ENCODE assay signal across 20 cellular contexts in the genomic region with DNA sequence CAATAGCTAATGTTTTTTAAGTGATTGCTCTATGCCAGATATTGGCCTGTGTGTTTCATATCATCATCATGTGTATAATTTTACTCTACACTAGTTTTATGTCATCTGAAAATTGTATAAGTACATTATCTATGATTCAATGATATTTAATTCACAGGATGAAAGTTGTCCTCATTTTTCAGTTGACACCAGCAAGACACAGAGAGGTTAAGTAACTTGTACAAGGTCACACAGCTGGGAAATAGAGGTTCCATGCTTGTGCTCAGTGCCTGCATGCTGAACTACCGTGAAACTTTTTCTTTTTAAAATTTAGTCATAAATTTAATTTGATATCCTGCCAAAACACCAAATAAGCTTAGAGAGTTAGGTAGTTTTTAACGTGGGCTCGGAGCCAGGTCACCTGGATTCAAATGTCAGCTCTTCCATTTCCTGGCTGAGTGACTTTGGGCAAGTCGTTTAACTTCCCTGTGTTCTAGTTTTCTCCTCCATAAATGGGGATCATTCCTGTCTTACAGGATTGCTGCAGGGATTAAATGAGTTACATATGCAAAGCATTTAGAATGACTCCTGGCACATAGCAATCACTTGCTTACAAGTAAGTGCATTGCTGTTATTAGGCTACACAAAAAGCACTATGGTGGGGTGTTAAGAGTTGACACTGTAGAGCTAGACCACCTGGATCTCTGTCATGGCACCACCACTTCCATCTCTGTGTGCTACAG.
DNase-seq lines count a peak whose midpoint lies in the region; ATAC-seq and TF ChIP-seq lines count a peak whose summit lies in the region.
"Had no signal": no experiment of that assay in that cellular context is flagged by ENCODE, and none has a peak within 500 bp of the region (broad histone marks: within the 10 kb centered on the region; RNA-seq: fewer than 3 reads in every experiment).

No MANE protein-coding gene starts in this region.

- no peak for DNase-seq in activated CD4-positive, alpha-beta T cell treated with anti-CD3 and anti-CD28 coated beads for 36 hours
- no peak for DNase-seq in activated CD4-positive, alpha-beta T cell treated with anti-CD3 and anti-CD28 coated beads, Interleukin-2, amount 50 U/mL, for 4 hours
- DNase-seq in colonic mucosa (no peak), smooth muscle cell (lab: John Stamatoyannopoulos, UW; ENCODE audit: unreplicated experiment) (no peak), NCI-H2227 treated with DMSO at 0.1 percent for 48 hours (lab: John Stamatoyannopoulos, UW) (no peak), NCI-H774 (lab: John Stamatoyannopoulos, UW) (no peak)
- no peak for DNase-seq in stimulated activated naive CD4-positive, alpha-beta T cell treated with Interleukin-2 at 50 U/mL for 16 hours (lab: John Stamatoyannopoulos, UW)
- DNase-seq: C1 segment of cervical spinal cord; DMS53; effector CD4-positive, alpha-beta T cell; NCI-H1105; NCI-H2171; stimulated activated CD4-positive, alpha-beta T cell treated with anti-CD3 and anti-CD28 coated beads, Interleukin-4, amount 100 ng/mL, for 4 hours; SW 1271; upper lobe of left lung had no signal

- H3F3A ChIP-seq in smooth muscle cell (ENCODE audit: low read depth), result peaks cover 12% of the 10 kb centered on the region

- peaks cover 2% of the 10 kb centered on the region for H3K9me3 Mint-ChIP-seq in activated CD4-positive, alpha-beta T cell treated with anti-CD3 and anti-CD28 coated beads for 36 hours (ENCODE audit: low read depth)

- peak overlapping the region; percentile 95 for H3K27ac Mint-ChIP-seq in activated CD4-positive, alpha-beta T cell treated with anti-CD3 and anti-CD28 coated beads for 36 hours

- no peak for TF ChIP-seq CTCF in OCI-LY3 (IDR thresholded peaks at IDR 0.05; ENCODE audit: low read depth, low read length)
- TF ChIP-seq CTCF in colonic mucosa (IDR thresholded peaks at IDR 0.05), result no peak
- TF ChIP-seq CTCF in smooth muscle cell (IDR thresholded peaks at IDR 0.05; ENCODE audit: borderline replicate concordance, insufficient read depth, poor library complexity, severe bottlenecking), result no peak

- WGBS in smooth muscle cell (ENCODE audit: low lambda C conversion rate), result 82% methylated on average over 4 of the region's 4 CpGs

- H3K27ac ChIP-seq in OCI-LY3 (ENCODE audit: low read length) (peak overlapping the region; percentile 97), colonic mucosa (peak overlapping the region; percentile 7), smooth muscle cell (ENCODE audit: low read depth) (peak overlapping the region; percentile 39)
- H3K27ac ChIP-seq: 22Rv1, hepatocyte, KMS-11, VCaP had no signal

- H3K79me2 ChIP-seq in OCI-LY3 (ENCODE audit: low read length) (peaks cover 67% of the 10 kb centered on the region), smooth muscle cell (ENCODE audit: low read depth) (peaks cover 64% of the 10 kb centered on the region)

- ATAC-seq in activated CD4-positive, alpha-beta T cell treated with anti-CD3 and anti-CD28 coated beads for 36 hours, result no peak

- no peaks in the 10 kb centered on the region for H3K27me3 Mint-ChIP-seq in activated CD4-positive, alpha-beta T cell treated with anti-CD3 and anti-CD28 coated beads for 36 hours

- no peak overlapping the region for H2AFZ ChIP-seq in OCI-LY3 (ENCODE audit: low read depth, low read length)
- no peak overlapping the region for H2AFZ ChIP-seq in smooth muscle cell (ENCODE audit: low read depth)
- H2AFZ ChIP-seq: hepatocyte had no signal

- peaks cover 96% of the 10 kb centered on the region for H3K4me1 ChIP-seq in OCI-LY3 (ENCODE audit: low read length)
- peaks cover 13% of the 10 kb centered on the region for H3K4me1 ChIP-seq in colonic mucosa
- H3K4me1 ChIP-seq in smooth muscle cell (ENCODE audit: low read depth), result peaks cover 17% of the 10 kb centered on the region

- CTCF ChIA-PET in activated CD4-positive, alpha-beta T cell treated with anti-CD3 and anti-CD28 coated beads for 36 hours (lab: Charles Lee), result interaction anchor here (1.2 to 2.3 kb wide), 3 partner anchors 13 to 200 kb away, joined by 4 to 5 read pairs (median 4); no protein-coding TSS in a partner anchor

- H3K27me3 ChIP-seq in OCI-LY3 (ENCODE audit: low read depth, low read length) (no peaks in the 10 kb centered on the region), colonic mucosa (no peaks in the 10 kb centered on the region), smooth muscle cell (ENCODE audit: low read depth) (no peaks in the 10 kb centered on the region)
- H3K27me3 ChIP-seq: hepatocyte, upper lobe of left lung had no signal

- POLR2A ChIA-PET in activated CD4-positive, alpha-beta T cell treated with anti-CD3 and anti-CD28 coated beads for 36 hours (lab: Charles Lee), result interaction anchor here (0.8 to 1.1 kb wide), 3 partner anchors 18 to 67 kb away, joined by 3 read pairs; no protein-coding TSS in a partner anchor

- H3K4me3 Mint-ChIP-seq in activated CD4-positive, alpha-beta T cell treated with anti-CD3 and anti-CD28 coated beads for 36 hours, result no peak overlapping the region

- H3K36me3 Mint-ChIP-seq in activated CD4-positive, alpha-beta T cell treated with anti-CD3 and anti-CD28 coated beads for 36 hours (ENCODE audit: low read depth), result peaks cover 23% of the 10 kb centered on the region

- H3K4me1 Mint-ChIP-seq in activated CD4-positive, alpha-beta T cell treated with anti-CD3 and anti-CD28 coated beads for 36 hours, result peaks cover 64% of the 10 kb centered on the region

- H3K4me3 ChIP-seq in OCI-LY3 (ENCODE audit: low read length) (no peak overlapping the region), colonic mucosa (no peak overlapping the region), smooth muscle cell (no peak overlapping the region)
- H3K4me3 ChIP-seq: hepatocyte, upper lobe of left lung had no signal

- peaks cover 5% of the 10 kb centered on the region for H3K36me3 ChIP-seq in OCI-LY3 (replicated peaks; ENCODE audit: low read depth, low read length)
- H3K36me3 ChIP-seq in colonic mucosa, result no peaks in the 10 kb centered on the region
- no peaks in the 10 kb centered on the region for H3K36me3 ChIP-seq in smooth muscle cell (ENCODE audit: low read depth)

- H3K9ac ChIP-seq in OCI-LY3 (ENCODE audit: low read length), result peak overlapping the region; percentile 89
- no peak overlapping the region for H3K9ac ChIP-seq in colonic mucosa (ENCODE audit: low read depth in 2 of 2, low read length in 2 of 2)
- H3K9ac ChIP-seq in smooth muscle cell (ENCODE audit: low read depth), result no peak overlapping the region
- H3K9ac ChIP-seq: KMS-11 had no signal

- H4K20me1 ChIP-seq in OCI-LY3 (ENCODE audit: insufficient read depth, low read length), result no peaks in the 10 kb centered on the region
- peaks cover 15% of the 10 kb centered on the region for H4K20me1 ChIP-seq in smooth muscle cell (ENCODE audit: low read depth)

- intact Hi-C loops in activated CD4-positive, alpha-beta T cell treated with anti-CD3 and anti-CD28 coated beads for 36 hours (cut with DNase I, micrococcal nuclease), result loop anchor here in 1 of 2 experiments (5.0 kb wide), 1 partner anchor 101 kb away; no protein-coding TSS in a partner anchor
- intact Hi-C loops in colonic mucosa (cut with DNase I), result no loop called here

- H3K4me2 ChIP-seq in OCI-LY3 (ENCODE audit: low read length), result peak overlapping the region; percentile 64
- no peak overlapping the region for H3K4me2 ChIP-seq in smooth muscle cell
- H3K4me2 ChIP-seq: hepatocyte had no signal

- H3K9me3 ChIP-seq in OCI-LY3 (ENCODE audit: insufficient read depth, low read length) (no peaks in the 10 kb centered on the region), colonic mucosa (no peaks in the 10 kb centered on the region), smooth muscle cell (replicated peaks; ENCODE audit: low read depth) (no peaks in the 10 kb centered on the region)
- H3K9me3 ChIP-seq: upper lobe of left lung had no signal

Comparison
In these comparisons a context has a peak if more than half of its experiments do, and no peak if none do; other contexts are left out.
1. H3K27ac ChIP-seq: peak in every context shown above with its lines; median percentile 97 in OCI-LY3; 39 in smooth muscle cell; 7 in colonic mucosa.